ENCODE assay signal across 11 cellular contexts in genomic region chr6:111558690-111559192, GRCh38. TPM values are rescaled to one million over a fixed set of nuclear protein-coding genes. Genes with fewer than 3 reads are reported as not detected.
DNase-seq lines count a peak whose midpoint lies in the region; ATAC-seq and TF ChIP-seq lines count a peak whose summit lies in the region.
"Had no signal": no experiment of that assay in that cellular context is flagged by ENCODE, and none has a peak within 500 bp of the region (broad histone marks: within the 10 kb centered on the region; RNA-seq: fewer than 3 reads in every experiment).

No MANE protein-coding gene starts in this region.

- H3K9me3 Mint-ChIP-seq in CD8-positive, alpha-beta T cell, result no peaks in the 10 kb centered on the region
- H3K9me3 Mint-ChIP-seq: activated CD4-positive, alpha-beta memory T cell treated with anti-CD3 and anti-CD28 coated beads for 36 hours; H9 had no signal

- no peak overlapping the region for H3K4me3 ChIP-seq in CD8-positive, alpha-beta T cell (ENCODE audit: low read depth, low read length)
- H3K4me3 ChIP-seq in LNCaP clone FGC (ENCODE audit: low read depth, low read length) (no peak overlapping the region), esophagus squamous epithelium (no peak overlapping the region), skeletal muscle satellite cell (ENCODE audit: low read length) (no peak overlapping the region)

- H3K4me2 ChIP-seq in skeletal muscle satellite cell (ENCODE audit: low read length), result no peak overlapping the region

- POLR2A ChIA-PET in CD8-positive, alpha-beta T cell (lab: Charles Lee), result interaction anchor here (0.6 to 1.0 kb wide), 2 partner anchors 9 to 75 kb away, joined by 3 to 4 read pairs; no protein-coding TSS in a partner anchor

- peak overlapping the region; percentile 37 for H3K4me3 Mint-ChIP-seq in CD8-positive, alpha-beta T cell
- H3K4me3 Mint-ChIP-seq: activated CD4-positive, alpha-beta memory T cell treated with anti-CD3 and anti-CD28 coated beads for 36 hours; H9 had no signal

- peak overlapping the region; percentile 68 for H3K27ac Mint-ChIP-seq in CD8-positive, alpha-beta T cell
- H3K27ac Mint-ChIP-seq: activated CD4-positive, alpha-beta memory T cell treated with anti-CD3 and anti-CD28 coated beads for 36 hours had no signal

- intact Hi-C loops in CD8-positive, alpha-beta T cell (cut with DNase I, micrococcal nuclease), result no loop called here
- intact Hi-C loops in esophagus squamous epithelium (cut with DNase I), result loop anchor here (10.0 kb wide), 1 partner anchor 74 kb away; the partner anchor contains the start of gene REV3L

- peaks cover 13% of the 10 kb centered on the region for H3K4me1 ChIP-seq in CD8-positive, alpha-beta T cell (ENCODE audit: insufficient read depth, low read length)
- peaks cover 0 to 61% (median 32%) of the 10 kb centered on the region in 3 donors for H3K4me1 ChIP-seq in esophagus squamous epithelium
- peaks cover 39% of the 10 kb centered on the region for H3K4me1 ChIP-seq in skeletal muscle satellite cell (ENCODE audit: control insufficient read depth, insufficient read depth, low read length)

- WGBS in esophagus squamous epithelium, 2 donors, result 100% methylated on average over 1 of the region's 1 CpG

- H3K36me3 ChIP-seq in CD8-positive, alpha-beta T cell (ENCODE audit: insufficient read depth, low read length), result no peaks in the 10 kb centered on the region
- peaks cover 0 to 66% (median 3%) of the 10 kb centered on the region in 3 donors for H3K36me3 ChIP-seq in esophagus squamous epithelium
- peaks cover 30% of the 10 kb centered on the region for H3K36me3 ChIP-seq in skeletal muscle satellite cell (ENCODE audit: insufficient read depth, low read length)

- CTCF ChIA-PET in CD8-positive, alpha-beta T cell (lab: Charles Lee), result interaction anchor here (0.8 kb wide), 1 partner anchor 90 kb away, joined by 3 read pairs; no protein-coding TSS in a partner anchor

- H3K27me3 Mint-ChIP-seq in CD8-positive, alpha-beta T cell (ENCODE audit: low read depth), result no peaks in the 10 kb centered on the region
- H3K27me3 Mint-ChIP-seq: activated CD4-positive, alpha-beta memory T cell treated with anti-CD3 and anti-CD28 coated beads for 36 hours had no signal

- DNase-seq in CD8-positive, alpha-beta T cell, result no peak
- DNase-seq in LNCaP clone FGC (ENCODE audit: low read depth) (peak; percentile 39), esophagus squamous epithelium (lab: John Stamatoyannopoulos, UW) (no peak), AML-193 (lab: John Stamatoyannopoulos, UW) (no peak), DMS79 treated with DMSO at 0.1 percent for 48 hours (lab: John Stamatoyannopoulos, UW) (no peak), HT-29 (ENCODE audit: low spot score) (no peak)
- DNase-seq: activated CD4-positive, alpha-beta memory T cell treated with anti-CD3 and anti-CD28 coated beads for 36 hours; H9; NCI-H187 treated with DMSO at 0.1 percent for 48 hours; stimulated activated CD4-positive, alpha-beta T cell treated with anti-CD3 and anti-CD28 coated beads, Interleukin-4, amount 100 ng/mL, for 4 hours had no signal

- H3K9ac ChIP-seq in skeletal muscle satellite cell (ENCODE audit: low read depth, low read length), result peak overlapping the region; percentile 11

- peaks cover 59% of the 10 kb centered on the region for H3K36me3 Mint-ChIP-seq in CD8-positive, alpha-beta T cell

- no peaks in the 10 kb centered on the region for H3K27me3 ChIP-seq in CD8-positive, alpha-beta T cell (ENCODE audit: insufficient read depth, low read length)
- H3K27me3 ChIP-seq in esophagus squamous epithelium, result no peaks in the 10 kb centered on the region
- H3K27me3 ChIP-seq in skeletal muscle satellite cell (ENCODE audit: control insufficient read depth, insufficient read depth, low read length), result no peaks in the 10 kb centered on the region

- peaks cover 26% of the 10 kb centered on the region for H3K4me1 Mint-ChIP-seq in CD8-positive, alpha-beta T cell (ENCODE audit: low read depth)

- no peak for TF ChIP-seq CTCF in CD8-positive, alpha-beta T cell (IDR thresholded peaks at IDR 0.05)
- TF ChIP-seq CTCF in LNCaP clone FGC (IDR thresholded peaks at IDR 0.05; ENCODE audit: control insufficient read depth, extremely low read depth, insufficient read depth) (no peak), esophagus squamous epithelium (IDR thresholded peaks at IDR 0.05) (no peak)

- no peak for TF ChIP-seq POLR2A in esophagus squamous epithelium (IDR thresholded peaks at IDR 0.05)

- no peaks in the 10 kb centered on the region for H3K9me3 ChIP-seq in CD8-positive, alpha-beta T cell (ENCODE audit: low read length)
- H3K9me3 ChIP-seq in esophagus squamous epithelium, result no peaks in the 10 kb centered on the region
- H3K9me3 ChIP-seq in skeletal muscle satellite cell (replicated peaks; ENCODE audit: low read length), result no peaks in the 10 kb centered on the region

- H3K27ac ChIP-seq in CD8-positive, alpha-beta T cell (ENCODE audit: low read depth, low read length), result no peak overlapping the region
- peak overlapping the region; percentile 50 to 84 (median 78) for H3K27ac ChIP-seq in esophagus squamous epithelium

- ATAC-seq in CD8-positive, alpha-beta T cell, result no peak

RNA-seq across cellular contexts. Expression of gene TRAF3IP2, which starts 46.9 kb away (rescaled TPM):
- total RNA-seq in CD8-positive, alpha-beta T cell, result 10 to 100 TPM; 24.7 to 26.1 TPM
- total RNA-seq in esophagus squamous epithelium, result 10 to 100 TPM; 36.8 to 52.1 (median 46.7) TPM
- total RNA-seq in skeletal muscle satellite cell (2012; rRNA removed), result 23.8 and 34.9 TPM in 2 replicates
- 11.7 and 12.2 TPM in 2 replicates for total RNA-seq in HT-29 (2014; rRNA removed; shearing (Covaris generic))
